ENCODE assay signal across 9 cellular contexts in the genomic region with DNA sequence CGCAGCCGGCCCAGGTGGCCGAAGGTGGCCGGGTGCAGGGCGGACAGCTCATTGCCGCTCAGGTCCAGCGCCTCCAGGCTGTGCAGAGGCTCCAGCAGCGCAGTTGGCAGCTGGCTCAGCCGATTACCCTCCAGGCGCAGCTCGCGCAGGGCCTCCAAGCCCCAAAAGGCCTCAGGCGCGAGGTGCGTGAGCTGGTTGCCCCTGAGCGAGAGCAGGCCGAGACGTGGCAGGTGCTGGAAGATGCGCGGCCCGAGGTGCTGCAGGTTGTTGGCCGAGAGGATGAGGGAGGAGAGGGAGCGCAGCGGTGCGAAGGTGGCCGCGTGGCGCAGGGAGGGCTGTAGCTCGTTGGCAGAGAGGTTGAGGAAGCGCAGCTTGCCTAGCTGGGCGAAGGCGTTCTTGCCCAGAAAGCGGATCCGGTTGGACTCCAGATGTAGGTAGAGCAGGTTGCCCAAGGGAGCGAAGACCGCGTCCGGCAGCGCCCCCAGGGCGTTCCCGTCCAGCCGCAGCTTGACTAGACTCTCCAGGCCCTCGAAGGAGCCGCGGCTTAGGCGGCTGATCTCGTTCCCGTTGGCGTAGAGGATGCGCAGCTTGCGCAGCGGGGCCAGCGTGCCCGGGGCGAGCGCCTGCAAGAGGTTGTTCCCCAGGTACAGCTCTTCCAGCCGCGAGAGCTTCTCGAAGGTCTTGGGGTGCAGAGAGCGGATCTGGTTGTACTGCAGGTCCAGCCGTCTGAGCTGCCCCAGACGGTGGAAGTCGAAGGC. TPM values are rescaled to one million over a fixed set of nuclear protein-coding genes. Genes with fewer than 3 reads are reported as not detected.
A peak's percentile ranks its signal among the peaks of the same experiment; 100 is the strongest.
DNase-seq lines count a peak whose midpoint lies in the region; ATAC-seq, FAIRE-seq and TF ChIP-seq lines count a peak whose summit lies in the region.
"Had no signal": no experiment of that assay in that cellular context is flagged by ENCODE, and none has a peak within 500 bp of the region (broad histone marks: within the 10 kb centered on the region; RNA-seq: fewer than 3 reads in every experiment).

No MANE protein-coding gene starts in this region.

- CTCF ChIA-PET in A549 (lab: Yijun Ruan, JAX) (interaction anchor here (0.6 to 5.1 kb wide), 14 partner anchors 8 to 453 kb away, joined by 3 to 40 read pairs (median 6); no protein-coding TSS in a partner anchor), HEK293 (lab: Yijun Ruan, JAX) (interaction anchor here (0.6 to 6.0 kb wide), 41 partner anchors 11 to 465 kb away, joined by 3 to 86 read pairs (median 5); no protein-coding TSS in a partner anchor)

- peaks cover 2% of the 10 kb centered on the region for H3K4me1 Mint-ChIP-seq in T-helper 2 cell treated with Interferon-gamma antibody and Interleukin-4, amounts not matched to agents 5 μg/mL and 100 μg/mL, for 36 hours (ENCODE audit: low read depth)

- WGBS in A549 (ENCODE audit: missing lambda C conversion rate): 39% methylated on average over 28 of the region's 63 CpGs
- 12 to 63% (median 15%) methylated on average over 17 to 63 of the region's 63 CpGs for WGBS in adrenal gland, 4 donors

- H3K4me2 ChIP-seq in A549 (peak overlapping the region; percentile 96), skeletal muscle satellite cell (ENCODE audit: low read length) (peak overlapping the region; percentile 87)

- TF ChIP-seq CTCF in A549 (IDR thresholded peaks at IDR 0.05): no peak
- TF ChIP-seq CTCF in HEK293 (tag by site-specific recombination; IDR thresholded peaks at IDR 0.05): no peak
- no peak for TF ChIP-seq CTCF in adrenal gland (IDR thresholded peaks at IDR 0.05)

- TF ChIP-seq EP300 in A549 (IDR thresholded peaks at IDR 0.05): no peak

- FAIRE-seq in A549 (lab: Jason Lieb, UNC): no peak

- H3K27ac ChIP-seq in A549: no peak overlapping the region
- no peak overlapping the region for H3K27ac ChIP-seq in HEK293 (ENCODE audit: extremely low read depth, low read depth, low read length)
- H3K27ac ChIP-seq in adrenal gland: peak overlapping the region in 2 of 5 donors; percentile 58 to 68

- H3K36me3 Mint-ChIP-seq in T-helper 2 cell treated with Interferon-gamma antibody and Interleukin-4, amounts not matched to agents 5 μg/mL and 100 μg/mL, for 36 hours (ENCODE audit: low read depth): no peaks in the 10 kb centered on the region

- TF ChIP-seq POLR2A in A549 (IDR thresholded peaks at IDR 0.05; ENCODE audit: low read length): no peak
- TF ChIP-seq POLR2A in adrenal gland (IDR thresholded peaks at IDR 0.05): no peak

- no peak for DNase-seq in A549 (ENCODE audit: low read depth in 1 of 2, low spot score in 1 of 2)
- peak in 4 of 7 donors; percentile 22 to 61 (median 29) for DNase-seq in adrenal gland
- DNase-seq in T-helper 2 cell treated with Interferon-gamma antibody and Interleukin-4, amounts not matched to agents 5 μg/mL and 100 μg/mL, for 36 hours (ENCODE audit: low spot score): no peak

- no peaks in the 10 kb centered on the region for H3K9me3 ChIP-seq in A549
- no peaks in the 10 kb centered on the region for H3K9me3 ChIP-seq in HEK293 (ENCODE audit: control insufficient read depth, insufficient read depth, low read depth, low read length)
- no peaks in the 10 kb centered on the region for H3K9me3 ChIP-seq in adrenal gland (replicated peaks in 1 of 3)
- no peaks in the 10 kb centered on the region for H3K9me3 ChIP-seq in iPS-15b (ENCODE audit: control insufficient read depth, insufficient read depth, low read length)
- no peaks in the 10 kb centered on the region for H3K9me3 ChIP-seq in skeletal muscle satellite cell (replicated peaks; ENCODE audit: low read length)

- POLR2A ChIA-PET in A549 (lab: Yijun Ruan, JAX): interaction anchor here (0.6 kb wide), 1 partner anchor 23 kb away, joined by 6 read pairs; no protein-coding TSS in a partner anchor
- POLR2A ChIA-PET in HEK293 (lab: Yijun Ruan, JAX): interaction anchor here (0.9 kb wide), 1 partner anchor 149 kb away, joined by 4 read pairs; no protein-coding TSS in a partner anchor

- ATAC-seq in A549 (peak; percentile 26 to 55; a peak in 3 of 6 replicates), HG03565 (IDR thresholded peaks at IDR 0.05; ENCODE audit: unreplicated experiment) (no peak), HG02571 (IDR thresholded peaks at IDR 0.05; ENCODE audit: unreplicated experiment) (no peak)

- no peak overlapping the region for H3K4me3 Mint-ChIP-seq in T-helper 2 cell treated with Interferon-gamma antibody and Interleukin-4, amounts not matched to agents 5 μg/mL and 100 μg/mL, for 36 hours

- intact Hi-C loops in adrenal gland (cut with DNase I): loop anchor here in 1 of 2 donors (5.0 kb wide), 1 partner anchor 145 kb away; no protein-coding TSS in a partner anchor

- no peak overlapping the region for H3K9ac ChIP-seq in iPS-15b (ENCODE audit: low read depth, low read length)
- H3K9ac ChIP-seq in skeletal muscle satellite cell (ENCODE audit: low read depth, low read length): no peak overlapping the region

- H3K4me3 ChIP-seq in A549: peak overlapping the region; percentile 47; the same call in 1 of the 3 replicates
- peak overlapping the region; percentile 66 for H3K4me3 ChIP-seq in HEK293 (ENCODE audit: low read depth, low read length)
- H3K4me3 ChIP-seq in adrenal gland: peak overlapping the region in 2 of 4 donors; percentile 36 to 58
- H3K4me3 ChIP-seq in iPS-15b (ENCODE audit: low read depth, low read length): peak overlapping the region; percentile 69
- peak overlapping the region; percentile 64 for H3K4me3 ChIP-seq in skeletal muscle satellite cell (ENCODE audit: low read length)

- H3K36me3 ChIP-seq in HEK293 (ENCODE audit: control insufficient read depth in 2 of 2, insufficient read depth in 1 of 2, low read length in 2 of 2) (no peaks in the 10 kb centered on the region), adrenal gland (replicated peaks in 1 of 2) (no peaks in the 10 kb centered on the region), iPS-15b (ENCODE audit: control insufficient read depth, insufficient read depth, low read length) (no peaks in the 10 kb centered on the region), skeletal muscle satellite cell (ENCODE audit: insufficient read depth, low read length) (no peaks in the 10 kb centered on the region)

- peaks cover 4% of the 10 kb centered on the region; the same call in 2 of the 3 replicates for H3K4me1 ChIP-seq in A549
- no peaks in the 10 kb centered on the region for H3K4me1 ChIP-seq in HEK293 (ENCODE audit: control insufficient read depth, insufficient read depth, low read length)
- peaks cover 6 to 32% of the 10 kb centered on the region in 2 donors for H3K4me1 ChIP-seq in adrenal gland (replicated peaks in 1 of 2)
- H3K4me1 ChIP-seq in iPS-15b (ENCODE audit: control insufficient read depth, insufficient read depth, low read length): peaks cover 6% of the 10 kb centered on the region
- H3K4me1 ChIP-seq in skeletal muscle satellite cell (ENCODE audit: control insufficient read depth, insufficient read depth, low read length): peaks cover 34% of the 10 kb centered on the region

- H3K27me3 ChIP-seq in adrenal gland: peaks cover 36% of the 10 kb centered on the region
- H3K27me3 ChIP-seq in iPS-15b (ENCODE audit: control insufficient read depth, insufficient read depth, low read length): peaks cover 49% of the 10 kb centered on the region
- peaks cover 66% of the 10 kb centered on the region for H3K27me3 ChIP-seq in skeletal muscle satellite cell (ENCODE audit: control insufficient read depth, insufficient read depth, low read length)

- no peak for TF ChIP-seq RAD21 in A549 (conservative IDR thresholded peaks at IDR 0.05 in 1 of 2, IDR thresholded peaks at IDR 0.05 in 1 of 2)

- no peaks in the 10 kb centered on the region for H3K9me3 Mint-ChIP-seq in T-helper 2 cell treated with Interferon-gamma antibody and Interleukin-4, amounts not matched to agents 5 μg/mL and 100 μg/mL, for 36 hours

- no peak overlapping the region for H3K27ac Mint-ChIP-seq in T-helper 2 cell treated with Interferon-gamma antibody and Interleukin-4, amounts not matched to agents 5 μg/mL and 100 μg/mL, for 36 hours

- peaks cover 69% of the 10 kb centered on the region for H3K27me3 Mint-ChIP-seq in T-helper 2 cell treated with Interferon-gamma antibody and Interleukin-4, amounts not matched to agents 5 μg/mL and 100 μg/mL, for 36 hours (ENCODE audit: low read depth)

TF ChIP-seq in A549, 52 proteins besides CTCF, POLR2A, EP300 and RAD21 (continues in another document):
- TF ChIP-seq TFCP2L1 (CRISPR knock-in tag; IDR thresholded peaks at IDR 0.05): no peak
- TF ChIP-seq, protein P1, sequence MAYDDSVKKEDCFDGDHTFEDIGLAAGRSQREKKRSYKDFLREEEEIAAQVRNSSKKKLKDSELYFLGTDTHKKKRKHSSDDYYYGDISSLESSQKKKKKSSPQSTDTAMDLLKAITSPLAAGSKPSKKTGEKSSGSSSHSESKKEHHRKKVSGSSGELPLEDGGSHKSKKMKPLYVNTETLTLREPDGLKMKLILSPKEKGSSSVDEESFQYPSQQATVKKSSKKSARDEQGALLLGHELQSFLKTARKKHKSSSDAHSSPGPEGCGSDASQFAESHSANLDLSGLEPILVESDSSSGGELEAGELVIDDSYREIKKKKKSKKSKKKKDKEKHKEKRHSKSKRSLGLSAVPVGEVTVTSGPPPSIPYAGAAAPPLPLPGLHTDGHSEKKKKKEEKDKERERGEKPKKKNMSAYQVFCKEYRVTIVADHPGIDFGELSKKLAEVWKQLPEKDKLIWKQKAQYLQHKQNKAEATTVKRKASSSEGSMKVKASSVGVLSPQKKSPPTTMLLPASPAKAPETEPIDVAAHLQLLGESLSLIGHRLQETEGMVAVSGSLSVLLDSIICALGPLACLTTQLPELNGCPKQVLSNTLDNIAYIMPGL (CRISPR knock-in tag; IDR thresholded peaks at IDR 0.05; ENCODE audit: borderline replicate concordance): no peak

TF ChIP-seq in HEK293, 187 proteins besides CTCF, POLR2A, EP300 and RAD21 (continues in another document):
- TF ChIP-seq ZNF114 (tag by site-specific recombination; IDR thresholded peaks at IDR 0.05) (no peak), ZSCAN30 (tag by site-specific recombination; IDR thresholded peaks at IDR 0.05) (no peak)

RNA-seq across cellular contexts. Expression of a gene that starts 0.9 kb away (rescaled TPM):
- polyA plus RNA-seq in A549 (2011; rRNA removed) (not detected in 2 replicates), A549 (2017; fragmentation: RNase III; extraction: RNeasy Plus Mini Kit Qiagen cat#74134 plus additional on column Dnase treatment) (not detected in 3 replicates), adrenal gland (1 to 10 TPM; 1.3 to 2.5 (median 1.6) TPM)
- polyA plus RNA-seq in A549 (2012; cell fraction: cytosol; rRNA removed): not detected in 2 replicates
- polyA plus RNA-seq in A549 (2012; cell fraction: nucleus; rRNA removed): not detected in 2 replicates
- polyA minus RNA-seq in A549 (2011; rRNA and poly(A)+ RNA removed): not detected in 2 replicates
- total RNA-seq in adrenal gland: 10 to 100 TPM in 2 of 8 donors, 1 to 10 TPM in 6; 3.4 to 17.1 (median 8.4) TPM
- under 0.01 TPM in 2 replicates for total RNA-seq in skeletal muscle satellite cell (2012; rRNA removed)
- total RNA-seq: T-helper 2 cell treated with Interferon-gamma antibody and Interleukin-4, amounts not matched to agents 100 ng/mL and 5 ng/mL, for 36 hours had no signal

Comparison
In these comparisons a context has a peak if more than half of its experiments do, and no peak if none do; other contexts are left out.
1. ATAC-seq: peak in A549 (2 of 2); none in HG03565 (single experiment) and HG02571 (single experiment).
2. DNase-seq: peak in adrenal gland (4 of 7); none in A549 (0 of 2) and T-helper 2 cell treated with Interferon-gamma antibody and Interleukin-4, amounts not matched to agents 5 μg/mL and 100 μg/mL, for 36 hours (single experiment).